ENCODE assay signal across 10 cellular contexts in the genomic region with DNA sequence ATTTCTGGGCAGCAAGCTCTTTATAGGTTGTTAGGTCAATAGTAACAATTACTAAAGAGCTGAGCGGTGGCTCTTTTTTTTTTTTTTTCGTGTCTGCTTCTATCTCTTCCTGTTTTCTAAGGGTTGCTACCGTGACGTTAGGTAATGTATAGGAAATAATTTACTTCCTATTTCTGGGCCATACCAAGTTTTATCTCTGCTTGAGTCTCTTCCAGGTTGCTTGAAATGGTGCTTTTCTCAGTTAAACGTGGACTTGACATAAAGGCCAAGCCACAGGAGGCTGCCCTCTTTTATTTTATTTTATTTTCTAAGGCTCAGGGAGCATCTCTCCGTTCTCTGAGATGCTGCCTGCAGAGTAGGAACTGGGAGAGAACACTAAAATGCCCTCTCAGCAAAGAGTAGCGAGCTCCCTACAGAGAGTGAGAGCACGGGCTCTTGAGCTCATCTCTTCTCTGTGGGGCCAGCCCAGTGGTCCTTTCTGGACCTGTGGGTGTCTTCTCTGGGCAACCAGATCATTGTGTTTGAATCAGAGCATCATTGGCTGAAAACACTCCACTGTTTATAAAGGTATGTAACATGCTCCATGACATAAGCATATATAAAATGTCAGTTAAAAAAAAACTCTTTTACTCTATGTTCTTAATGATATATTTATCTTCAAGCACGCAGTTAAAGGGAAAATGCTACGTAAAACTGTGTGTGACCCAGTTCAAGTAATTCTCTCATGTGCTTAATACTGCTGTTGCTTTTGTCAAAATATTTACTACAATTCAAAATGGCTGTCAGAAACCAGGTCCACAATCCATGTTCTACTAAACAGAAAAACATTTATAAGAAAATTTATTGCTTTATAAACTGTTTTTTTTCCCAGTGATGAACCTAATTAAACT. TPM values are rescaled to one million over a fixed set of nuclear protein-coding genes. Genes with fewer than 3 reads are reported as not detected.
A peak's percentile ranks its signal among the peaks of the same experiment; 100 is the strongest.
DNase-seq lines count a peak whose midpoint lies in the region; ATAC-seq lines count a peak whose summit lies in the region.
"Had no signal": no experiment of that assay in that cellular context is flagged by ENCODE, and none has a peak within 500 bp of the region (broad histone marks: within the 10 kb centered on the region; RNA-seq: fewer than 3 reads in every experiment).

A gene (plus strand): TSS at position 181 of the 890 bp plus-strand sequence. CDS start 27,199 bp downstream, outside the sequence.

- intact Hi-C loops in activated CD4-positive, alpha-beta T cell treated with anti-CD3 and anti-CD28 coated beads for 36 hours (cut with DNase I, micrococcal nuclease) = loop anchor here (1.0 to 10.0 kb wide), 3 partner anchors 15 to 859 kb away; a partner anchor contains a TSS
- intact Hi-C loops in left ventricle myocardium superior (cut with micrococcal nuclease) = no loop called here

- CTCF ChIA-PET in activated CD4-positive, alpha-beta T cell treated with anti-CD3 and anti-CD28 coated beads for 36 hours (lab: Charles Lee) = interaction anchor here (0.6 to 3.3 kb wide), 11 partner anchors 10 to 108 kb away, joined by 3 to 45 read pairs (median 5); no protein-coding TSS in a partner anchor

- peak within 1 kb of the TSS; percentile 97 for H3K27ac Mint-ChIP-seq in activated CD4-positive, alpha-beta T cell treated with anti-CD3 and anti-CD28 coated beads for 36 hours
- H3K27ac Mint-ChIP-seq in activated naive CD4-positive, alpha-beta T cell treated with anti-CD3 and anti-CD28 coated beads, Interleukin-2, amount 50 U/mL, for 24 hours = peak within 1 kb of the TSS; percentile 100
- peak within 1 kb of the TSS; percentile 95 to 99 for H3K27ac Mint-ChIP-seq in stimulated activated naive CD8-positive, alpha-beta T cell treated with anti-CD3 and anti-CD28 coated beads, Interleukin-15, amount 100 ng/mL, for 72 hours

- H3K9me3 Mint-ChIP-seq in activated CD4-positive, alpha-beta T cell treated with anti-CD3 and anti-CD28 coated beads for 36 hours (ENCODE audit: low read depth) = no peaks in the 10 kb centered on the region
- no peaks in the 10 kb centered on the region for H3K9me3 Mint-ChIP-seq in activated naive CD4-positive, alpha-beta T cell treated with anti-CD3 and anti-CD28 coated beads, Interleukin-2, amount 50 U/mL, for 24 hours
- peaks cover 0 to 4% of the 10 kb centered on the region in 2 donors for H3K9me3 Mint-ChIP-seq in stimulated activated naive CD8-positive, alpha-beta T cell treated with anti-CD3 and anti-CD28 coated beads, Interleukin-15, amount 100 ng/mL, for 72 hours

- no peaks in the 10 kb centered on the region for H3K27me3 Mint-ChIP-seq in activated CD4-positive, alpha-beta T cell treated with anti-CD3 and anti-CD28 coated beads for 36 hours
- H3K27me3 Mint-ChIP-seq in activated naive CD4-positive, alpha-beta T cell treated with anti-CD3 and anti-CD28 coated beads, Interleukin-2, amount 50 U/mL, for 24 hours = no peaks in the 10 kb centered on the region
- H3K27me3 Mint-ChIP-seq in stimulated activated naive CD8-positive, alpha-beta T cell treated with anti-CD3 and anti-CD28 coated beads, Interleukin-15, amount 100 ng/mL, for 72 hours = no peaks in the 10 kb centered on the region

- H3K36me3 Mint-ChIP-seq in activated CD4-positive, alpha-beta T cell treated with anti-CD3 and anti-CD28 coated beads for 36 hours (ENCODE audit: low read depth) = peaks cover 11% of the 10 kb centered on the region
- peaks cover under 1% of the 10 kb centered on the region for H3K36me3 Mint-ChIP-seq in activated naive CD4-positive, alpha-beta T cell treated with anti-CD3 and anti-CD28 coated beads, Interleukin-2, amount 50 U/mL, for 24 hours

- POLR2A ChIA-PET in activated CD4-positive, alpha-beta T cell treated with anti-CD3 and anti-CD28 coated beads for 36 hours (lab: Charles Lee) = interaction anchor here (0.9 to 3.1 kb wide), 2 partner anchors 12 to 17 kb away, joined by 3 to 21 read pairs; no protein-coding TSS in a partner anchor

- no peak for DNase-seq in activated CD4-positive, alpha-beta T cell treated with anti-CD3 and anti-CD28 coated beads for 36 hours
- no peak for DNase-seq in activated CD4-positive, alpha-beta T cell treated with anti-CD3 and anti-CD28 coated beads for 48 hours
- peak; percentile 59 for DNase-seq in Jurkat, Clone E6-1 (ENCODE audit: low read depth, low spot score)
- peak; percentile 31 to 49 for DNase-seq in stimulated activated naive CD8-positive, alpha-beta T cell treated with anti-CD3 and anti-CD28 coated beads, Interleukin-15, amount 100 ng/mL, for 72 hours
- no peak for DNase-seq in NCI-H1417 treated with DMSO at 0.1 percent for 48 hours (lab: John Stamatoyannopoulos, UW)
- no peak for DNase-seq in left ventricle myocardium superior
- no peak for DNase-seq in C1 segment of cervical spinal cord (lab: John Stamatoyannopoulos, UW)
- DNase-seq: NCI-H226 had no signal

- H3K4me3 Mint-ChIP-seq in activated CD4-positive, alpha-beta T cell treated with anti-CD3 and anti-CD28 coated beads for 36 hours = peak within 1 kb of the TSS; percentile 76
- H3K4me3 Mint-ChIP-seq in activated naive CD4-positive, alpha-beta T cell treated with anti-CD3 and anti-CD28 coated beads, Interleukin-2, amount 50 U/mL, for 24 hours = peak within 1 kb of the TSS; percentile 88
- peak within 1 kb of the TSS; percentile 88 to 91 for H3K4me3 Mint-ChIP-seq in stimulated activated naive CD8-positive, alpha-beta T cell treated with anti-CD3 and anti-CD28 coated beads, Interleukin-15, amount 100 ng/mL, for 72 hours

- peaks cover 89% of the 10 kb centered on the region for H3K4me1 Mint-ChIP-seq in activated CD4-positive, alpha-beta T cell treated with anti-CD3 and anti-CD28 coated beads for 36 hours
- H3K4me1 Mint-ChIP-seq in activated naive CD4-positive, alpha-beta T cell treated with anti-CD3 and anti-CD28 coated beads, Interleukin-2, amount 50 U/mL, for 24 hours = peaks cover 94% of the 10 kb centered on the region
- peaks cover 92% of the 10 kb centered on the region for H3K4me1 Mint-ChIP-seq in stimulated activated naive CD8-positive, alpha-beta T cell treated with anti-CD3 and anti-CD28 coated beads, Interleukin-15, amount 100 ng/mL, for 72 hours

- H3K4me3 ChIP-seq in Jurkat, Clone E6-1 (ENCODE audit: low read length) = peak within 1 kb of the TSS; percentile 49
- H3K4me3 ChIP-seq: cardiac muscle cell had no signal

- ATAC-seq in activated CD4-positive, alpha-beta T cell treated with anti-CD3 and anti-CD28 coated beads for 36 hours = peak; percentile 6
- ATAC-seq in stimulated activated naive CD8-positive, alpha-beta T cell treated with anti-CD3 and anti-CD28 coated beads, Interleukin-15, amount 100 ng/mL, for 72 hours = peak; percentile 38
- ATAC-seq in left ventricle myocardium superior = no peak

RNA-seq across cellular contexts. Expression of the gene that starts here (rescaled TPM):
- total RNA-seq in activated CD4-positive, alpha-beta T cell treated with anti-CD3 and anti-CD28 coated beads for 36 hours = 1 to 10 TPM; 7.0 to 8.6 TPM
- polyA plus RNA-seq in Jurkat, Clone E6-1 (2012; ENCODE audit: insufficient read depth, insufficient read length) = 0.76 TPM
- 0.17 TPM for total RNA-seq in left ventricle myocardium superior
- total RNA-seq: cardiac muscle cell had no signal
- polyA plus RNA-seq: cardiac muscle cell had no signal

Comparison
In these comparisons a context has a peak if more than half of its experiments do, and no peak if none do; other contexts are left out.
1. DNase-seq: peak in Jurkat, Clone E6-1 (single experiment) and stimulated activated naive CD8-positive, alpha-beta T cell treated with anti-CD3 and anti-CD28 coated beads, Interleukin-15, amount 100 ng/mL, for 72 hours (2 of 2); none in activated CD4-positive, alpha-beta T cell treated with anti-CD3 and anti-CD28 coated beads for 36 hours (single experiment), activated CD4-positive, alpha-beta T cell treated with anti-CD3 and anti-CD28 coated beads for 48 hours (single experiment), NCI-H1417 treated with DMSO at 0.1 percent for 48 hours (single experiment), left ventricle myocardium superior (single experiment) and C1 segment of cervical spinal cord (0 of 14).
2. Peak in every context shown above with its lines, with median percentiles within 50 percentile points of each other: H3K27ac Mint-ChIP-seq and H3K4me3 Mint-ChIP-seq.